ENCODE assay signal across 1 cellular context in the genomic region with DNA sequence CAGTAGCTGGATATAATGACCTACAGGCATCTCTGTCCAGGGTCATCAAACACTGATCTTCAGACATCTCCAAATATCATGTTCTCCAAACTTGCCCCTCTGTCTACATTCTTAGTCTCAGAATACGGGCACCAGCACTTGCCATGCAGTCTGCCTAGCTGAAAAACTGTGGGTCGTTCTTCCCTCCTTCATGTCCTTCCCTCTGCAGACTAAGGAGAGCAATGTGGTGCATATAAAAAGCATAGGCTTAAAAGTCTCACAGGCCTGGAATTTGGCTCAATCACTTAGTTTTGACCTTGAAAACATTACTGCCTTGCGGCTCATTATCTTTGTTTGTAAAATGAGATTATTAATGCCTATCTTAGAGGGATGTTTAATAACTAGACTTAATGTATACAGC.
TF ChIP-seq lines count a peak whose summit lies in the region.

No MANE protein-coding gene starts in this region.

TF ChIP-seq in SK-N-SH, 30 proteins besides CTCF, POLR2A, EP300 and RAD21 (continued from another document):
- TF ChIP-seq, protein P1, sequence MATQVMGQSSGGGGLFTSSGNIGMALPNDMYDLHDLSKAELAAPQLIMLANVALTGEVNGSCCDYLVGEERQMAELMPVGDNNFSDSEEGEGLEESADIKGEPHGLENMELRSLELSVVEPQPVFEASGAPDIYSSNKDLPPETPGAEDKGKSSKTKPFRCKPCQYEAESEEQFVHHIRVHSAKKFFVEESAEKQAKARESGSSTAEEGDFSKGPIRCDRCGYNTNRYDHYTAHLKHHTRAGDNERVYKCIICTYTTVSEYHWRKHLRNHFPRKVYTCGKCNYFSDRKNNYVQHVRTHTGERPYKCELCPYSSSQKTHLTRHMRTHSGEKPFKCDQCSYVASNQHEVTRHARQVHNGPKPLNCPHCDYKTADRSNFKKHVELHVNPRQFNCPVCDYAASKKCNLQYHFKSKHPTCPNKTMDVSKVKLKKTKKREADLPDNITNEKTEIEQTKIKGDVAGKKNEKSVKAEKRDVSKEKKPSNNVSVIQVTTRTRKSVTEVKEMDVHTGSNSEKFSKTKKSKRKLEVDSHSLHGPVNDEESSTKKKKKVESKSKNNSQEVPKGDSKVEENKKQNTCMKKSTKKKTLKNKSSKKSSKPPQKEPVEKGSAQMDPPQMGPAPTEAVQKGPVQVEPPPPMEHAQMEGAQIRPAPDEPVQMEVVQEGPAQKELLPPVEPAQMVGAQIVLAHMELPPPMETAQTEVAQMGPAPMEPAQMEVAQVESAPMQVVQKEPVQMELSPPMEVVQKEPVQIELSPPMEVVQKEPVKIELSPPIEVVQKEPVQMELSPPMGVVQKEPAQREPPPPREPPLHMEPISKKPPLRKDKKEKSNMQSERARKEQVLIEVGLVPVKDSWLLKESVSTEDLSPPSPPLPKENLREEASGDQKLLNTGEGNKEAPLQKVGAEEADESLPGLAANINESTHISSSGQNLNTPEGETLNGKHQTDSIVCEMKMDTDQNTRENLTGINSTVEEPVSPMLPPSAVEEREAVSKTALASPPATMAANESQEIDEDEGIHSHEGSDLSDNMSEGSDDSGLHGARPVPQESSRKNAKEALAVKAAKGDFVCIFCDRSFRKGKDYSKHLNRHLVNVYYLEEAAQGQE (IDR thresholded peaks at IDR 0.05; ENCODE audit: low read depth, low read length): no peak
- no peak for TF ChIP-seq JUND (IDR thresholded peaks at IDR 0.05)
